ENCODE assay signal across 35 cellular contexts in genomic region chr22:47653921-47654320, GRCh38.
"Had no signal": no experiment of that assay in that cellular context is flagged by ENCODE, and none has a peak within 500 bp of the region (broad histone marks: within the 10 kb centered on the region; RNA-seq: fewer than 3 reads in every experiment).

No MANE protein-coding gene starts in this region.

- H3K27me3 ChIP-seq: adrenal gland, body of pancreas, brain microvascular endothelial cell had no signal

- H3K4me3 ChIP-seq: adrenal gland, body of pancreas, breast epithelium had no signal

- H3K36me3 ChIP-seq: adrenal gland, brain microvascular endothelial cell, breast epithelium had no signal

- H3K4me1 ChIP-seq: adrenal gland, body of pancreas, breast epithelium had no signal

- H3K36me3 Mint-ChIP-seq: activated CD4-positive, alpha-beta memory T cell treated with anti-CD3 and anti-CD28 coated beads for 36 hours; activated naive CD8-positive, alpha-beta T cell treated with anti-CD3 and anti-CD28 coated beads for 36 hours had no signal

- H3K27me3 Mint-ChIP-seq: activated B cell treated with CpG ODN at 0.5 μM for 24 hours; activated CD4-positive, alpha-beta memory T cell treated with anti-CD3 and anti-CD28 coated beads for 36 hours; activated CD4-positive, alpha-beta T cell treated with anti-CD3 and anti-CD28 coated beads, Interleukin-2, amount 10 ng/mL, durations not matched to agents 24 days and 14 days; activated naive CD8-positive, alpha-beta T cell treated with anti-CD3 and anti-CD28 coated beads for 36 hours had no signal

- H3K9me3 ChIP-seq: adrenal gland, body of pancreas had no signal

- ATAC-seq: activated CD8-positive, alpha-beta T cell treated with anti-CD3 and anti-CD28 coated beads for 36 hours; activated naive CD4-positive, alpha-beta T cell treated with anti-CD3 and anti-CD28 coated beads, Interleukin-2, amount 50 U/mL, for 72 hours; activated T-cell treated with anti-CD3 and anti-CD28 coated beads, Interleukin-2, amount 50 U/mL, for 4 hours; activated T-cell treated with anti-CD3 and anti-CD28 coated beads, Interleukin-2, amount 50 U/mL, for 72 hours; activated T-helper 17 cell treated with anti-CD3 and anti-CD28 coated beads, Interleukin-2, amount 50 U/mL, for 72 hours; body of pancreas had no signal

- H3K4me1 Mint-ChIP-seq: activated B cell treated with CpG ODN at 0.5 μM for 24 hours; activated CD4-positive, alpha-beta T cell treated with anti-CD3 and anti-CD28 coated beads, Interleukin-2, amount 10 ng/mL, durations not matched to agents 24 days and 14 days; activated naive CD8-positive, alpha-beta T cell treated with anti-CD3 and anti-CD28 coated beads for 36 hours; activated T-helper 17 cell treated with anti-CD3 and anti-CD28 coated beads, Interleukin-2, amount 50 U/mL, for 72 hours had no signal

- H3K9me3 Mint-ChIP-seq: activated B cell treated with CpG ODN at 0.5 μM for 24 hours; activated CD4-positive, alpha-beta memory T cell treated with anti-CD3 and anti-CD28 coated beads for 36 hours; activated naive CD4-positive, alpha-beta T cell treated with anti-CD3 and anti-CD28 coated beads for 36 hours; activated naive CD8-positive, alpha-beta T cell treated with anti-CD3 and anti-CD28 coated beads for 36 hours; activated T-helper 1 cell treated with anti-CD3 and anti-CD28 coated beads, Interleukin-12 subunit alpha, Interleukin-12 subunit beta, Interleukin-2, Interleukin-4 antibody, amounts not matched to agents 30 ng/mL and 10 ng/mL and 1 ng/mL, durations not matched to agents 14 hours and 24 hours and 36 hours had no signal

- H3K27ac ChIP-seq: adrenal gland, body of pancreas, brain microvascular endothelial cell, breast epithelium, VCaP had no signal

- DNase-seq: activated B cell treated with CpG ODN at 0.5 μM for 24 hours; activated CD4-positive, alpha-beta memory T cell treated with anti-CD3 and anti-CD28 coated beads for 36 hours; activated CD4-positive, alpha-beta T cell treated with anti-CD3 and anti-CD28 coated beads for 4 hours; activated CD4-positive, alpha-beta T cell treated with anti-CD3 and anti-CD28 coated beads, Interleukin-2, amount 10 ng/mL, durations not matched to agents 24 days and 14 days; activated CD4-positive, alpha-beta T cell treated with anti-CD3 and anti-CD28 coated beads, Interleukin-2, amount 50 U/mL, for 1 hour; activated CD4-positive, alpha-beta T cell treated with anti-CD3 and anti-CD28 coated beads, Interleukin-2, amount 50 U/mL, for 4 hours; activated CD4-positive, CD25-positive, alpha-beta regulatory T cell treated with anti-CD3 and anti-CD28 coated beads, Interleukin-2, amount 50 U/mL, for 72 hours; activated CD8-positive, alpha-beta memory T cell treated with anti-CD3 and anti-CD28 coated beads, Interleukin-2, amount 50 U/mL, for 4 hours; activated CD8-positive, alpha-beta T cell treated with anti-CD3 and anti-CD28 coated beads for 36 hours; activated effector memory CD4-positive, alpha-beta T cell treated with anti-CD3 and anti-CD28 coated beads, Interleukin-2, amount 50 U/mL, for 16 hours; activated gamma-delta T cell treated with Interleukin-2 at 50 U/mL for 16 hours; activated naive CD4-positive, alpha-beta T cell; activated naive CD4-positive, alpha-beta T cell treated with anti-CD3 and anti-CD28 coated beads for 36 hours; activated naive CD4-positive, alpha-beta T cell treated with anti-CD3 and anti-CD28 coated beads, Interleukin-2, amount 50 U/mL, for 16 hours; activated naive CD8-positive, alpha-beta T cell treated with anti-CD3 and anti-CD28 coated beads for 36 hours; activated T-cell treated with anti-CD3 and anti-CD28 coated beads for 4 hours; activated T-cell treated with anti-CD3 and anti-CD28 coated beads, Interleukin-2, amount 50 U/mL, for 1 hour; activated T-cell treated with anti-CD3 and anti-CD28 coated beads, Interleukin-2, amount 50 U/mL, for 4 hours; activated T-cell treated with anti-CD3 and anti-CD28 coated beads, Interleukin-2, amount 50 U/mL, for 72 hours; adrenal gland; amniotic stem cell; aorta; body of pancreas; brain microvascular endothelial cell; central memory CD4-positive, alpha-beta T cell; T-helper 1 cell; T-helper 2 cell; T-helper 9 cell had no signal

- H3K4me3 Mint-ChIP-seq: activated B cell treated with CpG ODN at 0.5 μM for 24 hours; activated CD4-positive, alpha-beta memory T cell treated with anti-CD3 and anti-CD28 coated beads for 36 hours; activated CD4-positive, alpha-beta T cell treated with anti-CD3 and anti-CD28 coated beads, Interleukin-2, amount 10 ng/mL, durations not matched to agents 24 days and 14 days; activated CD8-positive, alpha-beta T cell treated with anti-CD3 and anti-CD28 coated beads for 36 hours; activated naive CD4-positive, alpha-beta T cell treated with anti-CD3 and anti-CD28 coated beads for 36 hours; activated naive CD8-positive, alpha-beta T cell treated with anti-CD3 and anti-CD28 coated beads for 36 hours; activated T-cell treated with anti-CD3 and anti-CD28 coated beads, Interleukin-2, amount 50 U/mL, for 4 hours; activated T-cell treated with anti-CD3 and anti-CD28 coated beads, Interleukin-2, amount 50 U/mL, for 72 hours; activated T-helper 1 cell treated with anti-CD3 and anti-CD28 coated beads, Interleukin-12 subunit alpha, Interleukin-12 subunit beta, Interleukin-2, Interleukin-4 antibody, amounts not matched to agents 30 ng/mL and 10 ng/mL and 1 ng/mL, durations not matched to agents 14 hours and 24 hours and 36 hours; activated T-helper 17 cell treated with anti-CD3 and anti-CD28 coated beads, Interleukin-2, amount 50 U/mL, for 72 hours; T-helper 1 cell treated with Interleukin-12 subunit alpha and Interleukin-12 subunit beta and Interleukin-4 antibody, amounts not matched to agents 30 μg/mL and 1 μg/mL, for 36 hours; T-helper 2 cell treated with Interferon-gamma antibody and Interleukin-4, amounts not matched to agents 5 μg/mL and 100 μg/mL, for 36 hours had no signal

- H3K27ac Mint-ChIP-seq: activated B cell treated with CpG ODN at 0.5 μM for 24 hours; activated CD4-positive, alpha-beta memory T cell treated with anti-CD3 and anti-CD28 coated beads for 36 hours; activated CD4-positive, alpha-beta T cell treated with anti-CD3 and anti-CD28 coated beads, Interleukin-2, amount 10 ng/mL, durations not matched to agents 24 days and 14 days; activated CD8-positive, alpha-beta T cell treated with anti-CD3 and anti-CD28 coated beads for 36 hours; activated naive CD4-positive, alpha-beta T cell treated with anti-CD3 and anti-CD28 coated beads for 36 hours; activated naive CD4-positive, alpha-beta T cell treated with anti-CD3 and anti-CD28 coated beads, Interleukin-2, amount 50 U/mL, for 72 hours; activated naive CD8-positive, alpha-beta T cell treated with anti-CD3 and anti-CD28 coated beads for 36 hours; activated T-cell treated with anti-CD3 and anti-CD28 coated beads, Interleukin-2, amount 50 U/mL, for 72 hours; activated T-helper 1 cell treated with anti-CD3 and anti-CD28 coated beads, Interleukin-12 subunit alpha, Interleukin-12 subunit beta, Interleukin-2, Interleukin-4 antibody, amounts not matched to agents 30 ng/mL and 10 ng/mL and 1 ng/mL, durations not matched to agents 14 hours and 24 hours and 36 hours; activated T-helper 17 cell treated with anti-CD3 and anti-CD28 coated beads, Interleukin-2, amount 50 U/mL, for 72 hours; T-helper 1 cell treated with Interleukin-12 subunit alpha and Interleukin-12 subunit beta and Interleukin-4 antibody, amounts not matched to agents 30 μg/mL and 1 μg/mL, for 36 hours; T-helper 2 cell treated with Interferon-gamma antibody and Interleukin-4, amounts not matched to agents 5 μg/mL and 100 μg/mL, for 36 hours had no signal
